8 cellular contexts compared by ENCODE assay signal in the genomic region with DNA sequence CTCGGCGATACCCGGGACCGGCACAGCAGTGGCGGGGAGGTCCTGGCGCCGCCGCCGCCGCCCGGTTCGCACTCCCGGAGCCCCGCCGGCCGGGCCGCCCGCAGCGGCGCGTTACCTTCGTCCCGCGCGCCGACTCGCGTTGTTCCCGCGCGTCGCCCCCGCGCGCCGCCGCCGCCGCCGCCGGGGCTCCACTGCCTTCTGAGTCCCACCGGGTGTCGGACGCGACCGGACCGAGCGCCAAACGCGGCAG. TPM values are rescaled to one million over a fixed set of nuclear protein-coding genes. Genes with fewer than 3 reads are reported as not detected.
DNase-seq lines count a peak whose midpoint lies in the region; ATAC-seq and TF ChIP-seq lines count a peak whose summit lies in the region.

EZH2 (minus strand) TSS at position 243 of the 250 bp plus-strand sequence. CDS start 36,993 bp downstream, outside the sequence.

- TF ChIP-seq CTCF in esophagus squamous epithelium (IDR thresholded peaks at IDR 0.05): no peak

- H3K9ac ChIP-seq in ES-I3 (ENCODE audit: low read depth, low read length): peak within 1 kb of the TSS; percentile 89

- in situ Hi-C loops in HAP-1 (cut with MboI; ENCODE audit: low sequenced_read_pairs): no loop called here

- no peaks in the 10 kb centered on the region for H3K27me3 ChIP-seq in HAP-1 (ENCODE audit: low read depth)
- H3K27me3 ChIP-seq in SJSA1 (replicated peaks): no peaks in the 10 kb centered on the region
- no peaks in the 10 kb centered on the region for H3K27me3 ChIP-seq in esophagus squamous epithelium

- H3K27ac ChIP-seq in SJSA1: peak within 1 kb of the TSS; percentile 100
- peak within 1 kb of the TSS; percentile 93 to 97 (median 96) for H3K27ac ChIP-seq in esophagus squamous epithelium

- no peaks in the 10 kb centered on the region for H3K36me3 ChIP-seq in ES-I3 (ENCODE audit: insufficient read depth, low read length)
- no peaks in the 10 kb centered on the region for H3K36me3 ChIP-seq in HAP-1 (replicated peaks)
- H3K36me3 ChIP-seq in SJSA1: peaks cover 19% of the 10 kb centered on the region
- H3K36me3 ChIP-seq in esophagus squamous epithelium: no peaks in the 10 kb centered on the region

- no CpG with 5 or more reads among the region's 50 CpGs for WGBS in esophagus squamous epithelium, 2 donors

- ATAC-seq in GM19023 (IDR thresholded peaks at IDR 0.05; ENCODE audit: unreplicated experiment): no peak

- H3K4me1 ChIP-seq in ES-I3 (ENCODE audit: insufficient read depth, low read length) (no peaks in the 10 kb centered on the region), HAP-1 (peaks cover 18% of the 10 kb centered on the region), SJSA1 (replicated peaks) (peaks cover 16% of the 10 kb centered on the region), esophagus squamous epithelium (peaks cover 5 to 25% (median 9%) of the 10 kb centered on the region in 3 donors)

- DNase-seq in HAP-1 (ENCODE audit: low spot score in 2 of 2) (no peak), SJSA1 (ENCODE audit: low read depth in 1 of 2, low spot score in 2 of 2) (no peak), esophagus squamous epithelium (lab: John Stamatoyannopoulos, UW) (no peak), pulmonary artery endothelial cell (ENCODE audit: low read depth, low spot score) (no peak), cortex of kidney (lab: John Stamatoyannopoulos, UW) (no peak)
- no peak for DNase-seq in effector CD8-positive, alpha-beta T cell (lab: John Stamatoyannopoulos, UW)

- H3K4me3 ChIP-seq in HAP-1: peak within 1 kb of the TSS; percentile 68
- peak within 1 kb of the TSS; percentile 95 for H3K4me3 ChIP-seq in SJSA1
- peak within 1 kb of the TSS; percentile 76 to 98 (median 86) for H3K4me3 ChIP-seq in esophagus squamous epithelium

- TF ChIP-seq POLR2A in esophagus squamous epithelium (IDR thresholded peaks at IDR 0.05): no peak

- intact Hi-C loops in esophagus squamous epithelium (cut with DNase I): no loop called here

- H3K9me3 ChIP-seq in ES-I3 (ENCODE audit: control insufficient read depth, insufficient read depth, low read length) (no peaks in the 10 kb centered on the region), HAP-1 (no peaks in the 10 kb centered on the region), SJSA1 (replicated peaks) (no peaks in the 10 kb centered on the region), esophagus squamous epithelium (no peaks in the 10 kb centered on the region)

RNA-seq across cellular contexts. Expression of gene EZH2, which starts in this region (rescaled TPM):
- 42.4 and 52.6 TPM in 2 replicates for total RNA-seq in SJSA1 (2014; rRNA removed; shearing (Covaris generic))
- total RNA-seq in esophagus squamous epithelium: 10 to 100 TPM in 3 of 4 donors, 1 to 10 TPM in 1; 6.2 to 22.3 (median 12.7) TPM
- total RNA-seq in pulmonary artery endothelial cell: 17.4 and 18.6 TPM in 2 replicates
